ENCODE assay signal across 9 cellular contexts in the genomic region with DNA sequence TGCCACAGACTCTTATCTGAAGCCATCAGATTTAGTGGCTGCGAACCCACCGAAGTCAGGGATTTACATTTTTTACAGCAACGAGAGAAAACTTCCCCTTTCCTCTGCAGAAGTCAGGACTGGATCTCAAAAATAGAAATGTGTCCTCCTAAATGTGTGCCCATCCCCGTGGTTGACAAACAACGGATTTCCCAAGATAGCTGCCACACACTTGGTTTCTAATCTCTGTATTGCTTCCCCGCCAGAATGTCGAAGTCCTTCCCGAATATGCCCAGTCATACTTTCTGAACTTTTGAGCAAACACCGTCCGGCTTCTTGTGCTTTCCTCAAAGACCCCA. TPM values are rescaled to one million over a fixed set of nuclear protein-coding genes. Genes with fewer than 3 reads are reported as not detected.
DNase-seq lines count a peak whose midpoint lies in the region; ATAC-seq and TF ChIP-seq lines count a peak whose summit lies in the region.
"Had no signal": no experiment of that assay in that cellular context is flagged by ENCODE, and none has a peak within 500 bp of the region (broad histone marks: within the 10 kb centered on the region; RNA-seq: fewer than 3 reads in every experiment).

No MANE protein-coding gene starts in this region.

- CTCF ChIA-PET in AG04449 (lab: Yijun Ruan, JAX) = no interaction called here

- peak overlapping the region; percentile 89 for H3K27ac ChIP-seq in angular gyrus (ENCODE audit: low read depth, low read length)

- TF ChIP-seq CTCF in AG04449 (IDR thresholded peaks at IDR 0.05; ENCODE audit: insufficient read depth, low read length, missing control alignments) (no peak), GM10266 (IDR thresholded peaks at IDR 0.05; ENCODE audit: control insufficient read depth, insufficient read depth, low read depth, missing control alignments) (no peak)

- no peaks in the 10 kb centered on the region for H3K9me3 Mint-ChIP-seq in naive B cell

- H3K36me3 ChIP-seq in H7 (replicated peaks; ENCODE audit: control insufficient read depth, insufficient read depth, low read length) = no peaks in the 10 kb centered on the region

- no peak for DNase-seq in AG04449 (ENCODE audit: low read depth, low spot score)
- DNase-seq in H7 = no peak
- no peak for DNase-seq in naive B cell
- DNase-seq in GM10266 (ENCODE audit: extremely low spot score) = no peak
- DNase-seq: NCI-H524 treated with DMSO at 0.1 percent for 48 hours had no signal

- peak overlapping the region; percentile 62 for H3K4me3 ChIP-seq in AG04449 (ENCODE audit: low read depth, low read length)
- H3K4me3 ChIP-seq in H7 (ENCODE audit: insufficient read depth, low read depth, low read length) = 0 out of 2 replicates have a peak overlapping the region, but pooled peaks have one; percentile 35

- POLR2A ChIA-PET in AG04449 (lab: Yijun Ruan, JAX) = no interaction called here

- H3K27me3 Mint-ChIP-seq in naive B cell = peaks cover 48 to 57% (median 51%) of the 10 kb centered on the region in 3 donors

- H3K4me3 Mint-ChIP-seq in naive B cell = peak overlapping the region; percentile 73 to 94 (median 84)

- H3K36me3 Mint-ChIP-seq in naive B cell = peaks cover 0 to 7% of the 10 kb centered on the region in 2 donors

- H3K27me3 ChIP-seq in H7 (ENCODE audit: control insufficient read depth, insufficient read depth, low read length) = peaks cover 24% of the 10 kb centered on the region

- no peak for ATAC-seq in naive B cell (ENCODE audit: low read depth in 2 of 2)
- no peak for ATAC-seq in HG03442 (IDR thresholded peaks at IDR 0.05; ENCODE audit: unreplicated experiment)
- ATAC-seq in HG03025 (IDR thresholded peaks at IDR 0.05; ENCODE audit: low FRiP score, unreplicated experiment) = no peak
- no peak for ATAC-seq in GM21723 (IDR thresholded peaks at IDR 0.05; ENCODE audit: unreplicated experiment)

- peaks cover 16 to 19% (median 17%) of the 10 kb centered on the region in 3 donors for H3K4me1 Mint-ChIP-seq in naive B cell

- no peak overlapping the region for H3K27ac Mint-ChIP-seq in naive B cell

RNA-seq across cellular contexts. Expression of gene ADAM23, which starts 0.8 kb away (rescaled TPM):
- total RNA-seq in H7 (2014; rRNA removed; shearing (Covaris generic)) = 5.8 and 6.1 TPM in 2 replicates
- 1 to 10 TPM in 5 of 6 donors, under 1 TPM in 1; 0.26 to 2.9 (median 2.2) TPM for polyA plus RNA-seq in naive B cell (ENCODE audit: low read depth in 6 of 6)
